26 cellular contexts compared by ENCODE assay signal in the genomic region with DNA sequence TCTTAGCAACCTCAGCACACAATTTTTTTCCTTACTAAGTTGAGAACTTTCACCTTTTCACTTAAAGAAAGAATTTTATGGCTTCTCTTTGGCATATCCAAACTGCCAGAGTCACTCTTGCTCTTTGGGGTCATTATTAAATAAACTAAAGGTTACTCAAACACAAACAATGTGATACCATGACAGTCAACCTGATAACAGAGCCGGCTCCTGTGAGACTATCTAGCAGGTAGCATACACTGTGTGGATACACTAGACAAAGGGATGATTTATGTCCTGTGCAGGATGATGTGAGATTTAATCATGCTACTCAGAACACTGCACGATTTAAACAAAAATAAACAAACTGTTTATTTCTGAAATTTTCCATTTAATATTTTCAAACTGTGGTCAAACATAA. TPM values are rescaled to one million over a fixed set of nuclear protein-coding genes. Genes with fewer than 3 reads are reported as not detected.
DNase-seq lines count a peak whose midpoint lies in the region; ATAC-seq and TF ChIP-seq lines count a peak whose summit lies in the region.
"Had no signal": no experiment of that assay in that cellular context is flagged by ENCODE, and none has a peak within 500 bp of the region (broad histone marks: within the 10 kb centered on the region; RNA-seq: fewer than 3 reads in every experiment).

No MANE protein-coding gene starts in this region.

- no peak for TF ChIP-seq POLR2A in heart left ventricle (IDR thresholded peaks at IDR 0.05)

- no peak for ATAC-seq in heart left ventricle
- ATAC-seq in left cardiac atrium = no peak
- peak; percentile 70 for ATAC-seq in left lobe of liver
- ATAC-seq in HG03354 (IDR thresholded peaks at IDR 0.05; ENCODE audit: poor library complexity, severe bottlenecking, unreplicated experiment) = no peak
- ATAC-seq: activated CD8-positive, alpha-beta T cell treated with anti-CD3 and anti-CD28 coated beads, Interleukin-2, amount 10 ng/mL, durations not matched to agents 7 days and 5 days; effector memory CD8-positive, alpha-beta T cell; gastrocnemius medialis; GM23338 had no signal

- no peak overlapping the region for H3K27ac Mint-ChIP-seq in progenitor cell of endocrine pancreas
- H3K27ac Mint-ChIP-seq: activated CD8-positive, alpha-beta T cell treated with anti-CD3 and anti-CD28 coated beads, Interleukin-2, amount 10 ng/mL, durations not matched to agents 7 days and 5 days; activated naive CD4-positive, alpha-beta T cell treated with anti-CD3 and anti-CD28 coated beads, Interleukin-2, amount 50 U/mL, for 72 hours; activated T-helper 2 cell treated with anti-CD3 and anti-CD28 coated beads, Interferon-gamma antibody, Interleukin-2, Interleukin-4, amounts not matched to agents 10 μg/mL and 5 μg/mL and 100 μg/mL, durations not matched to agents 14 hours and 24 hours and 36 hours; effector memory CD8-positive, alpha-beta T cell; GM23338; immature natural killer cell had no signal

- H3K4me3 ChIP-seq in heart left ventricle (no peak overlapping the region), colonic mucosa (no peak overlapping the region)
- H3K4me3 ChIP-seq: esophagus muscularis mucosa, gastrocnemius medialis, GM23338, MG63, prostate gland, uterus had no signal

- H3K27me3 Mint-ChIP-seq in progenitor cell of endocrine pancreas = no peaks in the 10 kb centered on the region
- H3K27me3 Mint-ChIP-seq: CD4-positive, alpha-beta memory T cell; effector memory CD8-positive, alpha-beta T cell had no signal

- no peak overlapping the region for H3K4me3 Mint-ChIP-seq in progenitor cell of endocrine pancreas (ENCODE audit: low read depth)
- H3K4me3 Mint-ChIP-seq: activated CD8-positive, alpha-beta T cell treated with anti-CD3 and anti-CD28 coated beads, Interleukin-2, amount 10 ng/mL, durations not matched to agents 7 days and 5 days; CD4-positive, alpha-beta memory T cell; effector memory CD8-positive, alpha-beta T cell; GM23338; immature natural killer cell had no signal

- peaks cover 12% of the 10 kb centered on the region for H3K4me1 Mint-ChIP-seq in progenitor cell of endocrine pancreas (ENCODE audit: low read depth)
- H3K4me1 Mint-ChIP-seq: GM23338 had no signal

- no peak overlapping the region for H3K9ac ChIP-seq in colonic mucosa (ENCODE audit: low read depth in 2 of 2, low read length in 2 of 2)

- no peaks in the 10 kb centered on the region for H3K9me3 Mint-ChIP-seq in progenitor cell of endocrine pancreas (ENCODE audit: low read depth)
- H3K9me3 Mint-ChIP-seq: activated T-helper 2 cell treated with anti-CD3 and anti-CD28 coated beads, Interferon-gamma antibody, Interleukin-2, Interleukin-4, amounts not matched to agents 10 μg/mL and 5 μg/mL and 100 μg/mL, durations not matched to agents 14 hours and 24 hours and 36 hours; CD4-positive, alpha-beta memory T cell; effector memory CD8-positive, alpha-beta T cell; GM23338; immature natural killer cell had no signal

- peaks cover 0 to 47% (median 15%) of the 10 kb centered on the region in 12 donors for H3K4me1 ChIP-seq in heart left ventricle
- H3K4me1 ChIP-seq in colonic mucosa = no peaks in the 10 kb centered on the region
- H3K4me1 ChIP-seq: prostate gland, uterus had no signal

- H3K9me3 ChIP-seq in heart left ventricle = no peaks in the 10 kb centered on the region
- no peaks in the 10 kb centered on the region for H3K9me3 ChIP-seq in colonic mucosa
- H3K9me3 ChIP-seq: esophagus muscularis mucosa, gastrocnemius medialis, MG63, prostate gland, uterus had no signal

- H3K27ac ChIP-seq in heart left ventricle (peak overlapping the region in 7 of 12 donors; percentile 6 to 65 (median 54)), colonic mucosa (peak overlapping the region; percentile 51)
- H3K27ac ChIP-seq: esophagus muscularis mucosa, gastrocnemius medialis, uterus had no signal

- 28 to 46% (median 35%) methylated on average over 2 of the region's 2 CpGs for WGBS in heart left ventricle, 4 donors

- intact Hi-C loops in heart left ventricle (cut with DNase I) = loop anchor here in 1 of 10 donors (5.0 kb wide), 1 partner anchor 33 kb away; a partner anchor contains a TSS
- intact Hi-C loops in left cardiac atrium (cut with DNase I) = no loop called here
- intact Hi-C loops in colonic mucosa (cut with DNase I) = no loop called here

- no peak for DNase-seq in heart left ventricle
- no peak for DNase-seq in left cardiac atrium
- no peak for DNase-seq in colonic mucosa
- no peak for DNase-seq in left lobe of liver (ENCODE audit: low spot score)
- no peak for DNase-seq in activated gamma-delta T cell treated with Interleukin-2 at 50 U/mL for 16 hours
- no peak for DNase-seq in Kasumi-1 (lab: John Stamatoyannopoulos, UW)
- no peak for DNase-seq in progenitor cell of endocrine pancreas (ENCODE audit: low spot score, unreplicated experiment)
- DNase-seq: activated CD8-positive, alpha-beta T cell treated with anti-CD3 and anti-CD28 coated beads, Interleukin-2, amount 10 ng/mL, durations not matched to agents 7 days and 5 days; CD4-positive, alpha-beta memory T cell; cortex of kidney; effector memory CD8-positive, alpha-beta T cell; EL; gastrocnemius medialis; hypothalamus; immature natural killer cell; MG63; NCI-H2029; NCI-H748 treated with DMSO at 0.1 percent for 48 hours; stimulated activated naive CD4-positive, alpha-beta T cell treated with Interleukin-2 at 50 U/mL for 16 hours; uterus had no signal

- no peaks in the 10 kb centered on the region for H3K27me3 ChIP-seq in heart left ventricle
- H3K27me3 ChIP-seq in colonic mucosa = no peaks in the 10 kb centered on the region
- H3K27me3 ChIP-seq: esophagus muscularis mucosa, gastrocnemius medialis, MG63, uterus had no signal

- peaks cover 0 to 16% (median 6%) of the 10 kb centered on the region in 9 donors for H3K36me3 ChIP-seq in heart left ventricle
- H3K36me3 ChIP-seq in colonic mucosa = no peaks in the 10 kb centered on the region
- H3K36me3 ChIP-seq: prostate gland, uterus had no signal

- TF ChIP-seq CTCF in heart left ventricle (IDR thresholded peaks at IDR 0.05) = no peak
- no peak for TF ChIP-seq CTCF in colonic mucosa (IDR thresholded peaks at IDR 0.05)
- TF ChIP-seq CTCF in progenitor cell of endocrine pancreas (IDR thresholded peaks at IDR 0.05; ENCODE audit: unreplicated experiment) = no peak

- H3K36me3 Mint-ChIP-seq in progenitor cell of endocrine pancreas (ENCODE audit: insufficient read depth) = peaks cover 13% of the 10 kb centered on the region

RNA-seq across cellular contexts. Expression of a gene that starts 35.6 kb away (rescaled TPM):
- 100 to 1,000 TPM in 7 of 9 donors, 10 to 100 TPM in 2; 85.5 to 161 (median 114) TPM for total RNA-seq in heart left ventricle
- polyA plus RNA-seq in heart left ventricle = 10 to 100 TPM; 67.7 to 94.4 TPM
- total RNA-seq in left cardiac atrium = 100 to 1,000 TPM; 107 to 116 TPM
- 100 to 1,000 TPM in 1 of 2 donors, 10 to 100 TPM in 1; 87.0 to 120 TPM for total RNA-seq in colonic mucosa
- 34.7 TPM for total RNA-seq in left lobe of liver
- total RNA-seq in progenitor cell of endocrine pancreas = 48.0 and 49.3 TPM in 2 replicates
